In genomic region chr7:113008755-113009154, GRCh38 we compare ENCODE assay signal across 9 cellular contexts.
"Had no signal": no experiment of that assay in that cellular context is flagged by ENCODE, and none has a peak within 500 bp of the region (broad histone marks: within the 10 kb centered on the region; RNA-seq: fewer than 3 reads in every experiment).

No MANE protein-coding gene starts in this region.

- H3K4me1 ChIP-seq: HAP-1 had no signal

- H3K36me3 ChIP-seq: HAP-1 had no signal

- H2AFZ ChIP-seq: GM23248 had no signal

- H3K27ac Mint-ChIP-seq: HFFc6, IgD-negative memory B cell had no signal

- H3K4me3 Mint-ChIP-seq: HFFc6, IgD-negative memory B cell had no signal

- H3K9ac ChIP-seq: GM23248 had no signal

- H3K9me3 ChIP-seq: HAP-1 had no signal

- FAIRE-seq: HepG2 had no signal

- ATAC-seq: HCT116, HepG2 had no signal

- DNase-seq: GM23248, H7, HFFc6, KBM-7 had no signal

- H3K27ac ChIP-seq: GM23248, HL-60 had no signal

- H3K4me3 ChIP-seq: GM23248, HAP-1 had no signal

- H3K27me3 Mint-ChIP-seq: IgD-negative memory B cell had no signal

- H3K36me3 Mint-ChIP-seq: IgD-negative memory B cell had no signal
